Comparison of ENCODE assay signal across 7 cellular contexts in the genomic region with DNA sequence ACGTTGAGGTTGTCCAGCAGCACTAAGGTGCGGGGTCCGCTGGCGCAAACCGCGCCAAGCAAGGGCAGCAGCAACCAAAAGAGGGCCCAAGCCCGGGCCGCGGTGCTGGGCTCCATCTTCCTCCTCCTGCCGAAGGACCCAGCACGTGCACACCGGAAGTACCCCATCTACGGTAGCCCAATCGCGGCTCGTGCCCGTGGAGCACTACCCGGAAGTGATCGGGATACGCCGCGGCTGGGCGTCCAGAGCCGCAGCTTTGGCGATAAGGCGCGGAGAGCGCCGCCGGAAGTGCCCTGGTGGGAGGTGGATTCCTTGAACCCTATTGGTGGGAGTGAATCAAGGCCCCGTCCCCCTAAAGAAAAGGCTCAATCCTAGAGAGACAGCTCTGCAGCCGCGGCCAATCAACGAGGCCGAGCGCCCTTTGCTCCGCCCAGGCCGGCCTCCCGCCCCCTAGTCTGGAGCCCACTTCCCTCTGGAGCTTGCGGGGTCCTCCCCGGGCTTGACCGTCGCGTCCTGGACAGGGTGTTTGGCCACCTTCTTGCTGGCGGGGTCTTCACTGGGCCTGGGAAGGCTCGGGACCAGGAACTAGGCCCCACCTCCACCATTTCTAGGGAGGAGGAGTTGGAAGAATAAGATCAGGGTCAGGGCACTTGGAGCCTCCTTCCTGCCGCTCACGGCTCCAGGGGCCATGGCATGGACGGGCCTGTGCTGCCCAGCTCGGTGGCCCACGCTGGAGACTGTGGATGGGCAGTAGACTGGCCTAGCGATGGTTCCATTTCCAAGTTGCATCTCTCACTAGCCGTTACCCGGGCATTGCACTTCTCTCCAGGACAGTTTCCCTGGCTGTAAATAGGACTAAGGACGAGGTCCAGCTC. TPM values are rescaled to one million over a fixed set of nuclear protein-coding genes. Genes with fewer than 3 reads are reported as not detected.
DNase-seq lines count a peak whose midpoint lies in the region; ATAC-seq and TF ChIP-seq lines count a peak whose summit lies in the region.

A gene (minus strand): TSS at position 135 of the 875 bp plus-strand sequence. CDS start 19 bp downstream, at position 116.

- TF ChIP-seq CTCF in astrocyte of the cerebellum (IDR thresholded peaks at IDR 0.05; ENCODE audit: low read depth, low read length, missing control alignments), result peak; percentile 46

- DNase-seq in NCI-H1930 (lab: John Stamatoyannopoulos, UW) (peak; percentile 97 to 98), T-helper 22 cell (ENCODE audit: low read depth) (peak; percentile 94), astrocyte of the cerebellum (ENCODE audit: low read depth) (peak; percentile 95), hepatic stellate cell (ENCODE audit: low spot score) (peak; percentile 100), renal cortical epithelial cell (ENCODE audit: low read depth) (peak; percentile 97)

- peak within 1 kb of the TSS; percentile 94 for H3K4me3 ChIP-seq in astrocyte of the cerebellum (ENCODE audit: low read depth, low read length)

- peak; percentile 92 for ATAC-seq in GM18499 (IDR thresholded peaks at IDR 0.05; ENCODE audit: insufficient read depth, unreplicated experiment)
- ATAC-seq in HG02970 (IDR thresholded peaks at IDR 0.05; ENCODE audit: low FRiP score, unreplicated experiment), result peak; percentile 96

- in situ Hi-C loops in astrocyte of the cerebellum (cut with HindIII; ENCODE audit: low sequenced_read_pairs), result no loop called here

RNA-seq across cellular contexts. Expression of the gene that starts here (rescaled TPM):
- 182 and 297 TPM in 2 replicates for total RNA-seq in renal cortical epithelial cell

Comparison
In these comparisons a context has a peak if more than half of its experiments do, and no peak if none do; other contexts are left out.
1. Peak in every context shown above with its lines: DNase-seq, ATAC-seq and H3K4me3 ChIP-seq.